In the genomic region with DNA sequence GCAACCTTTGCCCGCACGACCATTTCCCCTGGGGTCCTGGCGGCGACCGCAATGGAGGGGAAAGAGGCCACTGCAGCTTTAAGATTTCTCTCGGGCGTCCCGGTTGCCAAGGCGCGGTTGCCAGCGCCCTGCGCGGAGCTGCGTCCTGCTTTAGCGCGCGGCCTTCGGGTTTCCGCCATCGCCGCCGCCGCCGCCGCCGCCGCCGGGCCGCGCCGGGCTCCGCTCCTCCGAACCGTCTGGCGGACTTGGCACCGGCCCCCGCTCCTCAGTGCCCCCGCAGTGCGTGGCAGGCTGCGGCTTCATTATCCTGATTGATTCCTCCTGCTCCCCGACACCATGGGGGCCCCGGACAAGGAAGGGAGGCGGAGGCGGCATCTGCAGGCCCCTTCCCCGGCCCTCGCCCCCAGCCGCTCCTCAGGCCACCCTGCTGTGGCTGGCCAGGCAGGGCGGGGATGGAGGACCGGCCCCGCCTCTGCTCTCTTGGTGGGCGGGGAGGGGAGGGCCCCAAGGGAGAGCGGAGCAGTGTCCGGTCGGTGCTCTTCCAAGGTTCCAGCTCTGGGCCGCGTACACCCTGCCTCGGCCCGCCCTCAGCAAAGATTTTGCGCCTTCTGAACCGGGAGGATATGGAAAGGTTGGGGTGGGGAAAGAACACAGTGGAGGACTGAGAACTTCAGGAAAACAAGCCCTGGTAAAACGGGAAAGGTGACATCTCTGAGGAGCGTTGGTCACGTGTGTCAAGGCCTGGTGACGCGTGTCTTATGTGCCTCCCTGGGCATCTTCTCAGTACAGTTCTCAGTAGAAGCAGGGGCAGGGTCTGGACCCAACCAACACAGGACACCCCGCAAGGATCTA, we compare ENCODE assay signal across 9 cellular contexts. TPM values are rescaled to one million over a fixed set of nuclear protein-coding genes. Genes with fewer than 3 reads are reported as not detected.
A peak's percentile ranks its signal among the peaks of the same experiment; 100 is the strongest.
DNase-seq lines count a peak whose midpoint lies in the region; ATAC-seq, FAIRE-seq and TF ChIP-seq lines count a peak whose summit lies in the region.
"Had no signal": no experiment of that assay in that cellular context is flagged by ENCODE, and none has a peak within 500 bp of the region (broad histone marks: within the 10 kb centered on the region; RNA-seq: fewer than 3 reads in every experiment).

No MANE protein-coding gene starts in this region.

- DNase-seq in Ammon's horn (ENCODE audit: low spot score) (peak; percentile 54), GM19239 (ENCODE audit: insufficient read length, low spot score) (peak; percentile 67), NOMO-1 treated with DMSO at 0.1 percent for 48 hours (lab: John Stamatoyannopoulos, UW; ENCODE audit: unreplicated experiment) (peak; percentile 39), head of caudate nucleus (peak; percentile 33 to 82 (median 67)), omental fat pad (ENCODE audit: low spot score) (no peak)
- DNase-seq in activated naive CD8-positive, alpha-beta T cell treated with anti-CD3 and anti-CD28 coated beads, Interleukin-2, amount 10 ng/mL, durations not matched to agents 7 days and 5 days = peak; percentile 68

- FAIRE-seq in GM19239 (lab: Jason Lieb, UNC) = no peak

- intact Hi-C loops in head of caudate nucleus (cut with DNase I) = no loop called here

- H3K27me3 Mint-ChIP-seq in activated naive CD8-positive, alpha-beta T cell treated with anti-CD3 and anti-CD28 coated beads, Interleukin-2, amount 10 ng/mL, durations not matched to agents 7 days and 5 days = peaks cover 11% of the 10 kb centered on the region

- peaks cover 3% of the 10 kb centered on the region for H3K9me3 Mint-ChIP-seq in activated naive CD8-positive, alpha-beta T cell treated with anti-CD3 and anti-CD28 coated beads, Interleukin-2, amount 10 ng/mL, durations not matched to agents 7 days and 5 days

- peaks cover 20% of the 10 kb centered on the region for H3K36me3 Mint-ChIP-seq in activated naive CD8-positive, alpha-beta T cell treated with anti-CD3 and anti-CD28 coated beads, Interleukin-2, amount 10 ng/mL, durations not matched to agents 7 days and 5 days

- no peak overlapping the region for H3K27ac Mint-ChIP-seq in activated naive CD8-positive, alpha-beta T cell treated with anti-CD3 and anti-CD28 coated beads, Interleukin-2, amount 10 ng/mL, durations not matched to agents 7 days and 5 days

- peak overlapping the region; percentile 84 for H3K4me3 Mint-ChIP-seq in activated naive CD8-positive, alpha-beta T cell treated with anti-CD3 and anti-CD28 coated beads, Interleukin-2, amount 10 ng/mL, durations not matched to agents 7 days and 5 days

- peaks cover 3% of the 10 kb centered on the region for H3K4me1 Mint-ChIP-seq in activated naive CD8-positive, alpha-beta T cell treated with anti-CD3 and anti-CD28 coated beads, Interleukin-2, amount 10 ng/mL, durations not matched to agents 7 days and 5 days

- no peak for TF ChIP-seq CTCF in omental fat pad (IDR thresholded peaks at IDR 0.05)

- POLR2A ChIA-PET in activated naive CD8-positive, alpha-beta T cell treated with anti-CD3 and anti-CD28 coated beads, Interleukin-2, amount 10 ng/mL, durations not matched to agents 7 days and 5 days (lab: Charles Lee) = no interaction called here

- ATAC-seq in activated naive CD8-positive, alpha-beta T cell treated with anti-CD3 and anti-CD28 coated beads, Interleukin-2, amount 10 ng/mL, durations not matched to agents 7 days and 5 days (ENCODE audit: low read depth) = peak; percentile 87
- ATAC-seq in omental fat pad (ENCODE audit: low FRiP score) (peak; percentile 91), GM21447 (IDR thresholded peaks at IDR 0.05; ENCODE audit: unreplicated experiment) (no peak), HG02642 (IDR thresholded peaks at IDR 0.05; ENCODE audit: poor library complexity, unreplicated experiment) (no peak)

RNA-seq across cellular contexts. Expression of a gene that starts 34.0 kb away (rescaled TPM):
- total RNA-seq in activated naive CD8-positive, alpha-beta T cell treated with anti-CD3 and anti-CD28 coated beads, Interleukin-2, amount 10 ng/mL, durations not matched to agents 7 days and 5 days = not detected
- under 1 TPM in 1 of 4 donors, not detected in 3; 0.06 TPM for total RNA-seq in omental fat pad
- total RNA-seq: subcutaneous adipose tissue had no signal

RNA-seq across cellular contexts. Expression of a gene that starts 53.1 kb away (rescaled TPM):
- not detected for total RNA-seq in activated naive CD8-positive, alpha-beta T cell treated with anti-CD3 and anti-CD28 coated beads, Interleukin-2, amount 10 ng/mL, durations not matched to agents 7 days and 5 days
- 10 to 100 TPM; 13.9 to 27.0 (median 19.1) TPM for total RNA-seq in omental fat pad

Comparison
In these comparisons a context has a peak if more than half of its experiments do, and no peak if none do; other contexts are left out.
1. ATAC-seq: peak in activated naive CD8-positive, alpha-beta T cell treated with anti-CD3 and anti-CD28 coated beads, Interleukin-2, amount 10 ng/mL, durations not matched to agents 7 days and 5 days (single experiment) and omental fat pad (single experiment); none in GM21447 (single experiment) and HG02642 (single experiment).
2. RNA of a gene that starts 53.1 kb away (total RNA-seq): 13.9 to 27.0 TPM in omental fat pad; not detected in activated naive CD8-positive, alpha-beta T cell treated with anti-CD3 and anti-CD28 coated beads, Interleukin-2, amount 10 ng/mL, durations not matched to agents 7 days and 5 days; every median in the first group is over 10 times any median in the second.